In genomic region chr6:144179817-144180216, GRCh38 we compare ENCODE assay signal across 23 cellular contexts. TPM values are rescaled to one million over a fixed set of nuclear protein-coding genes. Genes with fewer than 3 reads are reported as not detected.
A peak's percentile ranks its signal among the peaks of the same experiment; 100 is the strongest.
DNase-seq lines count a peak whose midpoint lies in the region; ATAC-seq lines count a peak whose summit lies in the region.
"Had no signal": no experiment of that assay in that cellular context is flagged by ENCODE, and none has a peak within 500 bp of the region (broad histone marks: within the 10 kb centered on the region; RNA-seq: fewer than 3 reads in every experiment).

No MANE protein-coding gene starts in this region.

- H3K27me3 Mint-ChIP-seq in activated T-cell treated with anti-CD3 and anti-CD28 coated beads, Interleukin-2, amount 50 U/mL, for 72 hours (ENCODE audit: low read depth) = no peaks in the 10 kb centered on the region
- no peaks in the 10 kb centered on the region for H3K27me3 Mint-ChIP-seq in activated naive CD8-positive, alpha-beta T cell treated with anti-CD3 and anti-CD28 coated beads, Interleukin-2, amount 10 ng/mL, durations not matched to agents 7 days and 5 days
- H3K27me3 Mint-ChIP-seq: activated CD4-positive, alpha-beta memory T cell treated with anti-CD3 and anti-CD28 coated beads, Interleukin-2, amount 10 ng/mL, durations not matched to agents 7 days and 5 days had no signal

- ATAC-seq in activated T-cell treated with anti-CD3 and anti-CD28 coated beads, Interleukin-2, amount 50 U/mL, for 72 hours (replicated peaks in 1 of 2) = no peak
- ATAC-seq in GM19324 (IDR thresholded peaks at IDR 0.05; ENCODE audit: low FRiP score, unreplicated experiment) (peak; percentile 54), GM21381 (IDR thresholded peaks at IDR 0.05; ENCODE audit: unreplicated experiment) (no peak)
- no peak for ATAC-seq in activated naive CD8-positive, alpha-beta T cell treated with anti-CD3 and anti-CD28 coated beads, Interleukin-2, amount 10 ng/mL, durations not matched to agents 7 days and 5 days (ENCODE audit: low read depth)
- ATAC-seq in stimulated activated effector memory CD8-positive, alpha-beta T cell treated with anti-CD3 and anti-CD28 coated beads, Interleukin-12 subunit alpha, Interleukin-12 subunit beta, amount 100 ng/mL, for 72 hours = no peak
- ATAC-seq: A549 had no signal

- H3K9me3 Mint-ChIP-seq in activated T-cell treated with anti-CD3 and anti-CD28 coated beads, Interleukin-2, amount 50 U/mL, for 72 hours = peaks cover 1 to 2% of the 10 kb centered on the region in 2 donors
- no peaks in the 10 kb centered on the region for H3K9me3 Mint-ChIP-seq in activated naive CD8-positive, alpha-beta T cell treated with anti-CD3 and anti-CD28 coated beads, Interleukin-2, amount 10 ng/mL, durations not matched to agents 7 days and 5 days
- no peaks in the 10 kb centered on the region for H3K9me3 Mint-ChIP-seq in stimulated activated effector memory CD8-positive, alpha-beta T cell treated with anti-CD3 and anti-CD28 coated beads, Interleukin-12 subunit alpha, Interleukin-12 subunit beta, amount 100 ng/mL, for 72 hours
- H3K9me3 Mint-ChIP-seq: activated CD4-positive, alpha-beta memory T cell treated with anti-CD3 and anti-CD28 coated beads, Interleukin-2, amount 10 ng/mL, durations not matched to agents 7 days and 5 days; brain; nephron progenitor cell had no signal

- H3K27ac Mint-ChIP-seq in activated T-cell treated with anti-CD3 and anti-CD28 coated beads, Interleukin-2, amount 50 U/mL, for 72 hours = peak overlapping the region; percentile 2
- no peak overlapping the region for H3K27ac Mint-ChIP-seq in activated naive CD8-positive, alpha-beta T cell treated with anti-CD3 and anti-CD28 coated beads, Interleukin-2, amount 10 ng/mL, durations not matched to agents 7 days and 5 days
- no peak overlapping the region for H3K27ac Mint-ChIP-seq in stimulated activated effector memory CD8-positive, alpha-beta T cell treated with anti-CD3 and anti-CD28 coated beads, Interleukin-12 subunit alpha, Interleukin-12 subunit beta, amount 100 ng/mL, for 72 hours
- H3K27ac Mint-ChIP-seq: activated CD4-positive, alpha-beta memory T cell treated with anti-CD3 and anti-CD28 coated beads, Interleukin-2, amount 10 ng/mL, durations not matched to agents 7 days and 5 days; brain had no signal

- H3K36me3 Mint-ChIP-seq in activated T-cell treated with anti-CD3 and anti-CD28 coated beads, Interleukin-2, amount 50 U/mL, for 72 hours (ENCODE audit: insufficient read depth in 2 of 2) = peaks cover 4 to 28% of the 10 kb centered on the region in 2 donors
- peaks cover 36% of the 10 kb centered on the region for H3K36me3 Mint-ChIP-seq in activated naive CD8-positive, alpha-beta T cell treated with anti-CD3 and anti-CD28 coated beads, Interleukin-2, amount 10 ng/mL, durations not matched to agents 7 days and 5 days
- H3K36me3 Mint-ChIP-seq in stimulated activated effector memory CD8-positive, alpha-beta T cell treated with anti-CD3 and anti-CD28 coated beads, Interleukin-12 subunit alpha, Interleukin-12 subunit beta, amount 100 ng/mL, for 72 hours = peaks cover 29% of the 10 kb centered on the region
- H3K36me3 Mint-ChIP-seq: brain had no signal

- POLR2A ChIA-PET in activated naive CD8-positive, alpha-beta T cell treated with anti-CD3 and anti-CD28 coated beads, Interleukin-2, amount 10 ng/mL, durations not matched to agents 7 days and 5 days (lab: Charles Lee) = no interaction called here

- no peak for DNase-seq in activated T-cell treated with anti-CD3 and anti-CD28 coated beads, Interleukin-2, amount 50 U/mL, for 72 hours
- DNase-seq in activated T-cell treated with anti-CD3 and anti-CD28 coated beads for 4 hours = no peak
- no peak for DNase-seq in activated naive CD8-positive, alpha-beta T cell treated with anti-CD3 and anti-CD28 coated beads, Interleukin-2, amount 10 ng/mL, durations not matched to agents 7 days and 5 days
- no peak for DNase-seq in stimulated activated effector memory CD8-positive, alpha-beta T cell treated with anti-CD3 and anti-CD28 coated beads, Interleukin-12 subunit alpha, Interleukin-12 subunit beta, amount 100 ng/mL, for 72 hours (ENCODE audit: low spot score in 2 of 2)
- DNase-seq in AML-193 (lab: John Stamatoyannopoulos, UW) = no peak
- no peak for DNase-seq in GOT3 (lab: John Stamatoyannopoulos, UW)
- DNase-seq: activated CD4-positive, alpha-beta memory T cell treated with anti-CD3 and anti-CD28 coated beads, Interleukin-2, amount 10 ng/mL, durations not matched to agents 7 days and 5 days; BE2C; DMS79; glutamatergic neuron; H7; kidney; MG63; NCI-H2029; NCI-H526 treated with DMSO at 0.1 percent for 48 hours; nephron progenitor cell; ovary; stimulated activated CD8-positive, alpha-beta memory T cell treated with anti-CD3 and anti-CD28 coated beads, Interleukin-4, amount 100 ng/mL, for 48 hours; trophoblast cell had no signal

- peak overlapping the region; percentile 14 to 38 for H3K4me3 Mint-ChIP-seq in activated T-cell treated with anti-CD3 and anti-CD28 coated beads, Interleukin-2, amount 50 U/mL, for 72 hours
- peak overlapping the region; percentile 47 for H3K4me3 Mint-ChIP-seq in activated naive CD8-positive, alpha-beta T cell treated with anti-CD3 and anti-CD28 coated beads, Interleukin-2, amount 10 ng/mL, durations not matched to agents 7 days and 5 days
- peak overlapping the region; percentile 15 for H3K4me3 Mint-ChIP-seq in stimulated activated effector memory CD8-positive, alpha-beta T cell treated with anti-CD3 and anti-CD28 coated beads, Interleukin-12 subunit alpha, Interleukin-12 subunit beta, amount 100 ng/mL, for 72 hours
- H3K4me3 Mint-ChIP-seq: activated CD4-positive, alpha-beta memory T cell treated with anti-CD3 and anti-CD28 coated beads, Interleukin-2, amount 10 ng/mL, durations not matched to agents 7 days and 5 days; brain; nephron progenitor cell had no signal

- peaks cover 84% of the 10 kb centered on the region for H3K4me1 Mint-ChIP-seq in activated T-cell treated with anti-CD3 and anti-CD28 coated beads, Interleukin-2, amount 50 U/mL, for 72 hours (ENCODE audit: low read depth)
- peaks cover 18% of the 10 kb centered on the region for H3K4me1 Mint-ChIP-seq in activated naive CD8-positive, alpha-beta T cell treated with anti-CD3 and anti-CD28 coated beads, Interleukin-2, amount 10 ng/mL, durations not matched to agents 7 days and 5 days
- H3K4me1 Mint-ChIP-seq in stimulated activated effector memory CD8-positive, alpha-beta T cell treated with anti-CD3 and anti-CD28 coated beads, Interleukin-12 subunit alpha, Interleukin-12 subunit beta, amount 100 ng/mL, for 72 hours = peaks cover 59% of the 10 kb centered on the region
- H3K4me1 Mint-ChIP-seq: brain had no signal

RNA-seq across cellular contexts. Expression of gene STX11, which starts 29.5 kb away (rescaled TPM):
- total RNA-seq in activated T-cell treated with anti-CD3 and anti-CD28 coated beads, Interleukin-2, amount 50 U/mL, for 72 hours = 10 to 100 TPM; 34.0 to 36.0 TPM
- 10 to 100 TPM; 11.1 to 11.2 TPM for total RNA-seq in activated naive CD8-positive, alpha-beta T cell treated with anti-CD3 and anti-CD28 coated beads, Interleukin-2, amount 10 ng/mL, durations not matched to agents 7 days and 5 days
- total RNA-seq: H7 had no signal
